21 cellular contexts compared by ENCODE assay signal in genomic region chr12:131938082-131938481, GRCh38. TPM values are rescaled to one million over a fixed set of nuclear protein-coding genes. Genes with fewer than 3 reads are reported as not detected.
DNase-seq lines count a peak whose midpoint lies in the region; ATAC-seq and TF ChIP-seq lines count a peak whose summit lies in the region.
"Had no signal": no experiment of that assay in that cellular context is flagged by ENCODE, and none has a peak within 500 bp of the region (broad histone marks: within the 10 kb centered on the region; RNA-seq: fewer than 3 reads in every experiment).

No MANE protein-coding gene starts in this region.

- peaks cover 44% of the 10 kb centered on the region for H3K36me3 ChIP-seq in right atrium auricular region
- H3K36me3 ChIP-seq in mucosa of descending colon (ENCODE audit: low read depth): peaks cover 3% of the 10 kb centered on the region
- H3K36me3 ChIP-seq in transverse colon: peaks cover 0 to 17% (median 2%) of the 10 kb centered on the region in 4 donors
- H3K36me3 ChIP-seq in CD4-positive, alpha-beta memory T cell (ENCODE audit: insufficient read depth, low read length): peaks cover 22% of the 10 kb centered on the region
- H3K36me3 ChIP-seq in ascending aorta: peaks cover 36 to 56% of the 10 kb centered on the region in 2 donors

- H3K27me3 Mint-ChIP-seq in chondrocyte (ENCODE audit: low read depth): no peaks in the 10 kb centered on the region
- H3K27me3 Mint-ChIP-seq in CD4-positive, alpha-beta memory T cell: no peaks in the 10 kb centered on the region
- H3K27me3 Mint-ChIP-seq: CD4-positive, CD25-positive, alpha-beta regulatory T cell had no signal

- CTCF ChIA-PET in CD4-positive, alpha-beta memory T cell (lab: Charles Lee; ENCODE audit: partially characterized antibody): no interaction called here

- H3K4me1 ChIP-seq in right atrium auricular region (no peaks in the 10 kb centered on the region), mucosa of descending colon (ENCODE audit: low read depth) (peaks cover 9% of the 10 kb centered on the region), transverse colon (peaks cover 0 to 24% (median 9%) of the 10 kb centered on the region in 4 donors), ascending aorta (no peaks in the 10 kb centered on the region)
- H3K4me1 ChIP-seq in CD4-positive, alpha-beta memory T cell (ENCODE audit: insufficient read depth, low read length): no peaks in the 10 kb centered on the region
- H3K4me1 ChIP-seq: Caco-2, SJSA1 had no signal

- no peak for TF ChIP-seq POLR2A in transverse colon (IDR thresholded peaks at IDR 0.05)

- no peaks in the 10 kb centered on the region for H3K4me1 Mint-ChIP-seq in chondrocyte (ENCODE audit: low read depth)
- H3K4me1 Mint-ChIP-seq in CD4-positive, alpha-beta memory T cell: peaks cover 0 to 3% (median 0%) of the 10 kb centered on the region in 4 donors
- H3K4me1 Mint-ChIP-seq: GM23338 had no signal

- no peak for TF ChIP-seq CTCF in right atrium auricular region (IDR thresholded peaks at IDR 0.05)
- no peak for TF ChIP-seq CTCF in chondrocyte (IDR thresholded peaks at IDR 0.05)
- no peak for TF ChIP-seq CTCF in mucosa of descending colon (IDR thresholded peaks at IDR 0.05)
- no peak for TF ChIP-seq CTCF in transverse colon (IDR thresholded peaks at IDR 0.05)
- no peak for TF ChIP-seq CTCF in ascending aorta (IDR thresholded peaks at IDR 0.05)

- DNase-seq in Right ventricle myocardium superior (peak; percentile 8), right atrium auricular region (ENCODE audit: low spot score) (no peak), chondrocyte (ENCODE audit: low spot score) (peak; percentile 10), mucosa of descending colon (peak in 2 of 3 donors; percentile 4 to 22), transverse colon (no peak), ascending aorta (ENCODE audit: low spot score in 2 of 2) (no peak)
- no peak for DNase-seq in CD4-positive, alpha-beta memory T cell
- DNase-seq: Caco-2; CD4-positive, CD25-positive, alpha-beta regulatory T cell; DMS 273 treated with DMSO at 0.1 percent for 48 hours; DMS79 treated with DMSO at 0.1 percent for 48 hours; IMR-90; MV-4-11; NCI-H1105 treated with DMSO at 0.1 percent for 48 hours; NCI-H2081; NCI-H2171 treated with DMSO at 0.1 percent for 48 hours; NCI-H524 treated with DMSO at 0.1 percent for 48 hours; OCI-M1 had no signal

- ATAC-seq in Right ventricle myocardium superior (ENCODE audit: poor library complexity): no peak
- no peak for ATAC-seq in mucosa of descending colon
- ATAC-seq: GM12878, GM23338 had no signal

- H3K27me3 ChIP-seq in right atrium auricular region (no peaks in the 10 kb centered on the region), transverse colon (no peaks in the 10 kb centered on the region), ascending aorta (no peaks in the 10 kb centered on the region)
- no peaks in the 10 kb centered on the region for H3K27me3 ChIP-seq in CD4-positive, alpha-beta memory T cell (ENCODE audit: insufficient read depth, low read length)
- H3K27me3 ChIP-seq: SJSA1 had no signal

- H3K4me3 Mint-ChIP-seq in chondrocyte (ENCODE audit: unreplicated experiment): no peak overlapping the region
- no peak overlapping the region for H3K4me3 Mint-ChIP-seq in CD4-positive, alpha-beta memory T cell
- H3K4me3 Mint-ChIP-seq: CD4-positive, CD25-positive, alpha-beta regulatory T cell; GM23338 had no signal

- intact Hi-C loops in Right ventricle myocardium superior (cut with DNase I): no loop called here
- intact Hi-C loops in mucosa of descending colon (cut with DNase I, micrococcal nuclease): no loop called here
- intact Hi-C loops in transverse colon (cut with DNase I; ENCODE audit: low total_unique reads): no loop called here
- intact Hi-C loops in CD4-positive, alpha-beta memory T cell (cut with micrococcal nuclease): no loop called here
- intact Hi-C loops in ascending aorta (cut with DNase I): no loop called here

- no peak overlapping the region for H3K4me3 ChIP-seq in right atrium auricular region
- H3K4me3 ChIP-seq in mucosa of descending colon: no peak overlapping the region
- H3K4me3 ChIP-seq in transverse colon: no peak overlapping the region
- no peak overlapping the region for H3K4me3 ChIP-seq in CD4-positive, alpha-beta memory T cell (ENCODE audit: low read length in 2 of 2)
- no peak overlapping the region for H3K4me3 ChIP-seq in ascending aorta
- H3K4me3 ChIP-seq: GM12878, GM23338, SJSA1 had no signal

- peaks cover 18% of the 10 kb centered on the region for H3K36me3 Mint-ChIP-seq in chondrocyte (ENCODE audit: low read depth)
- H3K36me3 Mint-ChIP-seq in CD4-positive, alpha-beta memory T cell: peaks cover 30 to 56% of the 10 kb centered on the region in 2 donors

- H3K27ac ChIP-seq in right atrium auricular region (no peak overlapping the region), transverse colon (peak overlapping the region; percentile 50 to 81 (median 66)), ascending aorta (no peak overlapping the region)
- H3K27ac ChIP-seq in CD4-positive, alpha-beta memory T cell (ENCODE audit: low read depth, low read length): no peak overlapping the region
- H3K27ac ChIP-seq: SJSA1 had no signal

- no peak for TF ChIP-seq EP300 in transverse colon (IDR thresholded peaks at IDR 0.05; ENCODE audit: low read depth)

- no peak overlapping the region for H3K27ac Mint-ChIP-seq in chondrocyte (ENCODE audit: unreplicated experiment)
- peak overlapping the region in 2 of 7 donors; percentile 16 to 82 for H3K27ac Mint-ChIP-seq in CD4-positive, alpha-beta memory T cell

- no peaks in the 10 kb centered on the region for H3K9me3 ChIP-seq in right atrium auricular region
- H3K9me3 ChIP-seq in mucosa of descending colon: no peaks in the 10 kb centered on the region
- no peaks in the 10 kb centered on the region for H3K9me3 ChIP-seq in transverse colon
- no peaks in the 10 kb centered on the region for H3K9me3 ChIP-seq in CD4-positive, alpha-beta memory T cell (ENCODE audit: control insufficient read depth in 1 of 2, low read length in 2 of 2)
- H3K9me3 ChIP-seq in ascending aorta: no peaks in the 10 kb centered on the region
- H3K9me3 ChIP-seq: Caco-2, SJSA1 had no signal

- 86 to 89% methylated on average over 5 to 7 of the region's 7 CpGs for WGBS in transverse colon (ENCODE audit: low coverage in 1 of 2), 2 donors

- H3K9me3 Mint-ChIP-seq in chondrocyte (ENCODE audit: low read depth): no peaks in the 10 kb centered on the region
- H3K9me3 Mint-ChIP-seq in CD4-positive, alpha-beta memory T cell: no peaks in the 10 kb centered on the region
- H3K9me3 Mint-ChIP-seq: GM23338 had no signal

- in situ Hi-C loops in transverse colon (cut with MboI; ENCODE audit: low pct_ligation_motif_present in 1 of 4, low pct_unique_long_range_greater_than_20kb in 1 of 4, low sequenced_read_pairs in 3 of 4): no loop called here

- POLR2A ChIA-PET in CD4-positive, alpha-beta memory T cell (lab: Charles Lee; ENCODE audit: partially characterized antibody): no interaction called here

RNA-seq across cellular contexts. Expression of gene PUS1, which starts 9.0 kb away (rescaled TPM):
- 5.8 TPM for total RNA-seq in Right ventricle myocardium superior
- total RNA-seq in right atrium auricular region: 10 to 100 TPM in 1 of 2 donors, 1 to 10 TPM in 1; 5.0 to 10.3 TPM
- 18.7 to 21.0 TPM (median 19.8 TPM) in 3 replicates for total RNA-seq in chondrocyte
- total RNA-seq in mucosa of descending colon: 10 to 100 TPM; 21.0 to 28.3 (median 22.9) TPM
- total RNA-seq in transverse colon: 10 to 100 TPM; 11.9 to 48.8 (median 23.1) TPM
- 10 to 100 TPM; 41.8 to 48.1 TPM for total RNA-seq in CD4-positive, alpha-beta memory T cell
- polyA plus RNA-seq in CD4-positive, alpha-beta memory T cell: 10 to 100 TPM; 12.0 to 28.1 TPM
- 22.7 TPM for total RNA-seq in ascending aorta

RNA-seq across cellular contexts. Expression of gene EP400, which starts 11.7 kb away (rescaled TPM):
- total RNA-seq in Right ventricle myocardium superior (12.3 TPM), right atrium auricular region (10 to 100 TPM; 10.5 to 15.5 TPM), chondrocyte (35.9 to 48.0 TPM (median 36.8 TPM) in 3 replicates), mucosa of descending colon (10 to 100 TPM; 34.9 to 47.8 (median 40.7) TPM), transverse colon (10 to 100 TPM; 25.4 to 67.3 (median 37.5) TPM), ascending aorta (23.3 TPM)
- total RNA-seq in CD4-positive, alpha-beta memory T cell: 10 to 100 TPM; 82.3 to 86.6 TPM
- polyA plus RNA-seq in CD4-positive, alpha-beta memory T cell: 1 to 10 TPM in 1 of 2 donors, under 1 TPM in 1; 0.94 to 5.3 TPM

RNA-seq across cellular contexts. Expression of gene ULK1, which starts 43.7 kb away (rescaled TPM):
- 49.8 TPM for total RNA-seq in Right ventricle myocardium superior
- total RNA-seq in right atrium auricular region: 10 to 100 TPM; 16.2 to 23.4 TPM
- total RNA-seq in chondrocyte: 54.2 to 65.7 TPM (median 56.1 TPM) in 3 replicates
- total RNA-seq in mucosa of descending colon: 10 to 100 TPM; 20.0 to 60.4 (median 28.3) TPM
- total RNA-seq in transverse colon: 100 to 1,000 TPM in 1 of 4 donors, 10 to 100 TPM in 3; 17.5 to 140 (median 28.0) TPM
- 10 to 100 TPM; 45.8 to 55.7 TPM for total RNA-seq in CD4-positive, alpha-beta memory T cell
- polyA plus RNA-seq in CD4-positive, alpha-beta memory T cell: 1 to 10 TPM in 1 of 2 donors, under 1 TPM in 1; 0.08 to 1.7 TPM
- 156 TPM for total RNA-seq in ascending aorta

Comparison
In these comparisons a context has a peak if more than half of its experiments do, and no peak if none do; other contexts are left out.
1. DNase-seq: peak in Right ventricle myocardium superior (single experiment), chondrocyte (single experiment) and mucosa of descending colon (2 of 3); none in right atrium auricular region (single experiment), transverse colon (single experiment), CD4-positive, alpha-beta memory T cell (0 of 5) and ascending aorta (0 of 2).
2. H3K27ac ChIP-seq: peak in transverse colon (4 of 4); none in right atrium auricular region (0 of 2), CD4-positive, alpha-beta memory T cell (single experiment) and ascending aorta (0 of 2).